Comparison of ENCODE assay signal across 8 cellular contexts in the genomic region with DNA sequence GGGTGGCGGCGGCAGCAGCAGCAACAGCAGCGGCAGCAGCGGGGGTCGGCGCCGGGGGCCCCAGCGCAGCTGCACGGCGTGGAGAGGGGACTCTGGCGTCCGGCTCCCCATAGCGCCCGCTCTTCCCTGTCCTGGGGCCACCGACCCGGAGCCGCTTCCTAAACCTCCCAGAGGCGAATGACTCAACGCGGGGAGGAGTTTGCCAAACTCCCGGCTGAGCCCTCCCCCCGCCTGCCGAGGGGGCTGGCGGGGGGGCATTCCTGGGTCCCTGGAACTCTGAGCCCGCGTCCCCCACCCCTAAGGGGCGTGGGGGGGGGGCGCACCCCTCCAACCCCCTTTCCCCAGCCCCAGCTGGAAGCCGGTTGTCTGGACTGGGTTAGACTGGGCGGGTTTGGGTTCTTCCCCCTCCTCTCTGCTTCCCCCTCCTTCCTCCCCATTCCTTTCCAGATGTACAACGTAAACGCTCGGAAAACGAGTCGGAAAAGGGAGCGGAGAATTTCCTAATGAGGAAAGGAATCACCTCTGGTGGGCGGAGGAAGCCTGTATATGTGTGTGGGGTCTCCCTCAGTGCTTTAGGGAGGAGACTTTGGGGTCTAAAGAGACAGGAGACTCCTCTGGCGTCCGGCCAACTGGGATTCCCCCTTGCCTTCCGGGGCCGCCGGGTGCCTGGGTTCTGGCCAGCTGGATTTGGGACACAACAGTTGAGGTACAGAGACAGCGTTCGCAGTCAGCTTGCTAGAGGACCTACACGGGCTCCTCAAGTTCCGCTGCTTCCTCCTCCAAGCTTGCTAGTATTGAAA. TPM values are rescaled to one million over a fixed set of nuclear protein-coding genes. Genes with fewer than 3 reads are reported as not detected.
A peak's percentile ranks its signal among the peaks of the same experiment; 100 is the strongest.
DNase-seq lines count a peak whose midpoint lies in the region; ATAC-seq, FAIRE-seq and TF ChIP-seq lines count a peak whose summit lies in the region.

Gene ITGA5 (minus strand): TSS at position 179 of the 800 bp plus-strand sequence. CDS start 68 bp downstream, at position 111.

- peak; percentile 16 for ATAC-seq in GM12878

- no peak for TF ChIP-seq POLR2A in GM12878 (IDR thresholded peaks at IDR 0.05; ENCODE audit: low read depth, low read length)

- intact Hi-C loops in GM12878 (cut with micrococcal nuclease; ENCODE audit: unreplicated experiment), result no loop called here

- no peak for FAIRE-seq in GM12878 (lab: Jason Lieb, UNC)

- H3K4me2 ChIP-seq in SK-N-SH (peak within 1 kb of the TSS; percentile 98), GM12878 (ENCODE audit: control insufficient read depth, insufficient read depth) (peak within 1 kb of the TSS; percentile 30; the same call in 1 of the 2 replicates), hepatocyte (peak within 1 kb of the TSS; percentile 99)

- POLR2A ChIA-PET in SK-N-SH (lab: Yijun Ruan, JAX), result no interaction called here
- POLR2A ChIA-PET in GM12878 (lab: Charles Lee), result interaction anchor here (1.1 to 8.4 kb wide), 3 partner anchors 11 to 60 kb away, joined by 4 to 41 read pairs (median 9); no protein-coding TSS in a partner anchor

- peak within 1 kb of the TSS in 1 of 2 experiments; percentile 60; a peak in 2 of 4 replicates for H3K27ac ChIP-seq in SK-N-SH (ENCODE audit: low read depth in 2 of 2, low read length in 1 of 2)
- H3K27ac ChIP-seq in GM12878 (ENCODE audit: control insufficient read depth, insufficient read depth), result no peak within 1 kb of the TSS
- H3K27ac ChIP-seq in hepatocyte, result peak within 1 kb of the TSS; percentile 82

- peaks cover 2% of the 10 kb centered on the region for H3F3A ChIP-seq in SK-N-SH (replicated peaks; ENCODE audit: insufficient read depth)

- TF ChIP-seq EP300 in SK-N-SH (IDR thresholded peaks at IDR 0.05; ENCODE audit: borderline replicate concordance in 1 of 2, low read depth in 1 of 2, low read length in 1 of 2) (no peak), GM12878 (IDR thresholded peaks at IDR 0.05; ENCODE audit: borderline replicate concordance in 1 of 2, control insufficient read depth in 1 of 2, low read depth in 2 of 2, low read length in 2 of 2) (no peak)

- H4K20me1 ChIP-seq in SK-N-SH (ENCODE audit: insufficient read depth) (no peaks in the 10 kb centered on the region), GM12878 (ENCODE audit: control insufficient read depth, insufficient read depth) (no peaks in the 10 kb centered on the region), hepatocyte (ENCODE audit: insufficient read depth, poor library complexity, severe bottlenecking) (no peaks in the 10 kb centered on the region)

- SMC1A ChIA-PET in GM12878 (lab: Charles Lee; ENCODE audit: uncharacterized antibody, unreplicated experiment), result interaction anchor here (1.3 to 7.5 kb wide), 6 partner anchors 13 to 39 kb away, joined by 5 to 69 read pairs (median 18); no protein-coding TSS in a partner anchor

- CTCF ChIA-PET in SK-N-SH (lab: Yijun Ruan, JAX), result interaction anchor here (1.1 to 11.8 kb wide), 5 partner anchors 14 to 34 kb away, joined by 3 to 125 read pairs (median 9); no protein-coding TSS in a partner anchor
- CTCF ChIA-PET in GM12878 (lab: Yijun Ruan, JAX), result interaction anchor here (0.9 to 13.8 kb wide), 4 partner anchors 10 to 20 kb away, joined by 3 to 251 read pairs (median 77); no protein-coding TSS in a partner anchor

- TF ChIP-seq CTCF in SK-N-SH (IDR thresholded peaks at IDR 0.05), result no peak
- no peak for TF ChIP-seq CTCF in GM12878 (IDR thresholded peaks at IDR 0.05 in 2 of 3, conservative IDR thresholded peaks at IDR 0.05 in 1 of 3; ENCODE audit: control insufficient read depth in 2 of 3, extremely low read depth in 1 of 3, insufficient read depth in 1 of 3, low read depth in 3 of 3, low read length in 3 of 3)
- TF ChIP-seq CTCF in hepatocyte (IDR thresholded peaks at IDR 0.05; ENCODE audit: poor library complexity), result no peak

- RAD21 ChIA-PET in GM12878 (lab: Charles Lee; ENCODE audit: unreplicated experiment), result interaction anchor here (1.3 to 2.8 kb wide), 4 partner anchors 14 to 19 kb away, joined by 3 to 22 read pairs (median 7); no protein-coding TSS in a partner anchor

- no peaks in the 10 kb centered on the region for H3K9me2 ChIP-seq in SK-N-SH
- no peaks in the 10 kb centered on the region for H3K9me2 ChIP-seq in hepatocyte (replicated peaks; ENCODE audit: insufficient read depth)

- H3K27me3 ChIP-seq in SK-N-SH (ENCODE audit: insufficient read depth), result no peaks in the 10 kb centered on the region
- H3K27me3 ChIP-seq in GM12878 (replicated peaks in 1 of 2; ENCODE audit: control insufficient read depth in 2 of 2, insufficient read depth in 2 of 2, low read length in 1 of 2), result peaks cover 4 to 16% of the 10 kb centered on the region in 2 experiments
- H3K27me3 ChIP-seq in hepatocyte, result peaks cover 15% of the 10 kb centered on the region

- BruUV-seq in GM12878 (replicated peaks; lab: Mats Ljungman, UMichigan), result no TSS peak

- no peak for TF ChIP-seq RAD21 in SK-N-SH (IDR thresholded peaks at IDR 0.05; ENCODE audit: low read length)
- TF ChIP-seq RAD21 in GM12878 (IDR thresholded peaks at IDR 0.05; ENCODE audit: insufficient read depth, low read depth, low read length), result no peak

- in situ Hi-C loops in GM12878 (cut with MboI), result no loop called here

- peak; percentile 48 for DNase-seq in H4 (ENCODE audit: low spot score)
- DNase-seq in SK-N-SH, result peak; percentile 58
- no peak for DNase-seq in GM12878 (ENCODE audit: low read depth, low spot score)
- peak; percentile 79 for DNase-seq in hepatocyte (ENCODE audit: low spot score)
- peak; percentile 49 for DNase-seq in renal cortical epithelial cell (ENCODE audit: low read depth)
- DNase-seq in NCI-H1092 treated with DMSO at 0.1 percent for 48 hours (lab: John Stamatoyannopoulos, UW), result no peak
- no peak for DNase-seq in NCI-H2196 (lab: John Stamatoyannopoulos, UW; ENCODE audit: unreplicated experiment)
- DNase-seq in NCI-H1436 treated with DMSO at 0.1 percent for 48 hours (lab: John Stamatoyannopoulos, UW), result no peak

- WGBS in SK-N-SH (ENCODE audit: low lambda C conversion rate), result 1% methylated on average over 24 of the region's 46 CpGs
- 14% methylated on average over 31 of the region's 46 CpGs for WGBS in GM12878 (ENCODE audit: insufficient coverage, insufficient replicate concordance, low lambda C conversion rate, missing lambda C conversion rate)
- 7% methylated on average over 23 of the region's 46 CpGs for WGBS in hepatocyte (ENCODE audit: low lambda C conversion rate, missing lambda C conversion rate)

- H3K9ac ChIP-seq in SK-N-SH (peak within 1 kb of the TSS; percentile 94), GM12878 (ENCODE audit: control insufficient read depth, insufficient read depth, low read length) (no peak within 1 kb of the TSS)

- H3K36me3 ChIP-seq in SK-N-SH (replicated peaks in 1 of 2; ENCODE audit: control insufficient read depth in 1 of 2, insufficient read depth in 2 of 2, low read length in 1 of 2), result no peaks in the 10 kb centered on the region
- H3K36me3 ChIP-seq in GM12878 (ENCODE audit: control insufficient read depth in 2 of 2, insufficient read depth in 2 of 2, low read length in 1 of 2), result no peaks in the 10 kb centered on the region
- H3K36me3 ChIP-seq in hepatocyte (replicated peaks; ENCODE audit: insufficient read depth, low read depth), result no peaks in the 10 kb centered on the region

- H3K9me3 ChIP-seq in SK-N-SH (no peaks in the 10 kb centered on the region), GM12878 (replicated peaks; ENCODE audit: control insufficient read depth, insufficient read depth, low read length) (no peaks in the 10 kb centered on the region), hepatocyte (ENCODE audit: low read depth) (no peaks in the 10 kb centered on the region)

- H2AFZ ChIP-seq in SK-N-SH (ENCODE audit: low read depth), result peak within 1 kb of the TSS; percentile 99
- no peak within 1 kb of the TSS for H2AFZ ChIP-seq in GM12878 (ENCODE audit: control insufficient read depth, low read depth, low read length)
- H2AFZ ChIP-seq in hepatocyte, result peak within 1 kb of the TSS; percentile 93

- peaks cover 0 to 23% of the 10 kb centered on the region in 2 experiments; a peak in 3 of 4 replicates for H3K4me1 ChIP-seq in SK-N-SH (ENCODE audit: control insufficient read depth in 1 of 2, insufficient read depth in 2 of 2, low read depth in 1 of 2, low read length in 1 of 2)
- H3K4me1 ChIP-seq in GM12878 (ENCODE audit: control insufficient read depth, insufficient read depth, low read length), result no peaks in the 10 kb centered on the region
- peaks cover 13% of the 10 kb centered on the region for H3K4me1 ChIP-seq in hepatocyte (ENCODE audit: insufficient read depth)

- H3K79me2 ChIP-seq in SK-N-SH (ENCODE audit: insufficient read depth) (peaks cover 53% of the 10 kb centered on the region), GM12878 (ENCODE audit: control insufficient read depth, insufficient read depth, low read length) (no peaks in the 10 kb centered on the region), hepatocyte (peaks cover 36% of the 10 kb centered on the region)

- H3K4me3 ChIP-seq in SK-N-SH (ENCODE audit: low read depth in 2 of 2, low read length in 1 of 2) (peak within 1 kb of the TSS; percentile 59 to 96), GM12878 (peak within 1 kb of the TSS; percentile 32; the same call in 1 of the 2 replicates), hepatocyte (peak within 1 kb of the TSS; percentile 90)

TF ChIP-seq in GM12878, 131 proteins besides CTCF, POLR2A, EP300 and RAD21 (continues in another document):
- no peak for TF ChIP-seq ATF7 (IDR thresholded peaks at IDR 0.05; ENCODE audit: low read depth)

RNA-seq across cellular contexts. Expression of gene ITGA5, which starts in this region (rescaled TPM):
- total RNA-seq in H4 (2014; rRNA removed; shearing (Covaris generic)), result 86.7 and 89.4 TPM in 2 replicates
- polyA plus RNA-seq in SK-N-SH (2012; rRNA removed) (35.0 and 52.5 TPM in 2 replicates), GM12878 (2011; rRNA removed) (13.9 and 22.5 TPM in 2 replicates), GM12878 (2014; fragmentation: Illumina TruSeq; extraction: Trizol) (0.90 and 1.3 TPM in 2 replicates), GM12878 (2014; fragmentation: Nextera tagmentation; extraction: Ambion mirVana) (under 1 TPM; 0.15 to 0.31 TPM), GM12878 (2014; rRNA removed) (0.49 and 0.64 TPM in 2 replicates), GM12878 (2016; fragmentation: Nextera tagmentation; extraction: Ambion mirVana) (under 1 TPM; 0.23 to 0.35 TPM), hepatocyte (53.6 and 57.2 TPM in 2 replicates)
- 19.5 and 32.7 TPM in 2 replicates for polyA plus RNA-seq in SK-N-SH (2012; cell fraction: cytosol; rRNA removed)
- 66.0 and 73.4 TPM in 2 replicates for polyA plus RNA-seq in SK-N-SH (2012; cell fraction: nucleus; rRNA removed)
- total RNA-seq in GM12878 (2013; cell fraction: nucleolus; rRNA removed), result 7.6 and 13.2 TPM in 2 replicates
- total RNA-seq in GM12878 (2014; rRNA removed) (0.73 and 0.98 TPM in 2 replicates), GM12878 (2014; rRNA removed; fragmentation: Illumina TruSeq; extraction: Trizol) (0.41 and 0.58 TPM in 2 replicates), GM12878 (2021) (1.2 and 1.5 TPM in 2 replicates), hepatocyte (31.3 and 45.7 TPM in 2 replicates), renal cortical epithelial cell (112 and 143 TPM in 2 replicates)
- polyA plus RNA-seq in GM12878 (2011; ENCODE audit: low read depth), result 1.2 TPM
- polyA plus RNA-seq in GM12878 (2011; cell fraction: cytosol; rRNA removed), result 18.0 and 19.9 TPM in 2 replicates
- polyA plus RNA-seq in GM12878 (2011; cell fraction: nucleus; rRNA removed), result 79.1 and 138 TPM in 2 replicates
- 1.0 and 2.1 TPM in 2 replicates for polyA plus RNA-seq in GM12878 (2012)
- 35.0 and 45.0 TPM in 2 replicates for polyA minus RNA-seq in GM12878 (2011; rRNA and poly(A)+ RNA removed)
- polyA minus RNA-seq in GM12878 (2011; cell fraction: cytosol; rRNA and poly(A)+ RNA removed), result 12.2 TPM in 2 replicates
- polyA minus RNA-seq in GM12878 (2011; cell fraction: nucleus; rRNA and poly(A)+ RNA removed), result 51.4 and 65.2 TPM in 2 replicates

Comparison
In these comparisons a context has a peak if more than half of its experiments do, and no peak if none do; other contexts are left out.
1. DNase-seq: peak in H4 (single experiment), SK-N-SH (single experiment), hepatocyte (single experiment) and renal cortical epithelial cell (single experiment); none in GM12878 (single experiment), NCI-H1092 treated with DMSO at 0.1 percent for 48 hours (single experiment), NCI-H2196 (single experiment) and NCI-H1436 treated with DMSO at 0.1 percent for 48 hours (single experiment).
2. H3K4me2 ChIP-seq: peak in every context shown above with its lines; median percentile 99 in hepatocyte; 98 in SK-N-SH; 30 in GM12878.
3. H3K4me3 ChIP-seq: peak in every context shown above with its lines; median percentile 90 in hepatocyte; 78 in SK-N-SH; 32 in GM12878.